19 cellular contexts compared by ENCODE assay signal in the genomic region with DNA sequence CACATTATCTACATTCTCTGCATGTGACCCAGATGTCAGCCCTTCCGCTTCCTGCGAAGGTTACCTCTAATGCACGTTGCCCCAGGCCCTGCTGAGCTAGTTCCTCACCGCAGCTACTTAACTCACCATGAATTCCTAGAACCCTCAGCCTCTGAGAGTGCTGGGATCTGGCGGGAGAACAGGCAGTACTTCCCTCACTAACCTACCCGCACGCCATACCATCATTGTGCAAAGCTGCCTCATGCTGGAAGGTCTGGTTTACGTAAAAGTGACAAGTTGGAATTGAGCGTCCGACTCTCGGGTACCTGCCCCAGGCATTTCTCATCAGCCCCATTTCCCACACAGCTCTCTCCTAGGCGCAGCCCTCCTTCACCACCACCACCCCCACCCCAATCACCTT. TPM values are rescaled to one million over a fixed set of nuclear protein-coding genes. Genes with fewer than 3 reads are reported as not detected.
DNase-seq lines count a peak whose midpoint lies in the region; ATAC-seq, FAIRE-seq and TF ChIP-seq lines count a peak whose summit lies in the region.
"Had no signal": no experiment of that assay in that cellular context is flagged by ENCODE, and none has a peak within 500 bp of the region (broad histone marks: within the 10 kb centered on the region; RNA-seq: fewer than 3 reads in every experiment).

No MANE protein-coding gene starts in this region.

- CTCF ChIA-PET in activated CD4-positive, alpha-beta memory T cell treated with anti-CD3 and anti-CD28 coated beads, Interleukin-2, amount 10 ng/mL, durations not matched to agents 7 days and 5 days (lab: Charles Lee) = interaction anchor here (0.5 kb wide), 1 partner anchor 151 kb away, joined by 4 read pairs; no protein-coding TSS in a partner anchor
- CTCF ChIA-PET in activated naive CD4-positive, alpha-beta T cell treated with anti-CD3 and anti-CD28 coated beads, Interleukin-2, amount 10 ng/mL, durations not matched to agents 7 days and 5 days (lab: Charles Lee) = no interaction called here

- no peak for DNase-seq in GM12891 (ENCODE audit: insufficient read length, low spot score)
- DNase-seq in amniotic epithelial cell (ENCODE audit: low read depth) = peak; percentile 40
- peak; percentile 31 for DNase-seq in left ventricle myocardium superior
- DNase-seq in sigmoid colon = peak; percentile 70
- no peak for DNase-seq in activated CD4-positive, alpha-beta memory T cell treated with anti-CD3 and anti-CD28 coated beads, Interleukin-2, amount 10 ng/mL, durations not matched to agents 7 days and 5 days
- no peak for DNase-seq in activated naive CD4-positive, alpha-beta T cell treated with anti-CD3 and anti-CD28 coated beads, Interleukin-2, amount 10 ng/mL, durations not matched to agents 7 days and 5 days
- no peak for DNase-seq in AG20443 (ENCODE audit: low spot score)
- DNase-seq: DMS79 treated with DMSO at 0.1 percent for 48 hours, GOT3, NCI-H1092 treated with DMSO at 0.1 percent for 48 hours, NCI-H146, NCI-H2029 treated with DMSO at 0.1 percent for 48 hours, NCI-H2171, NCI-H446, NCI-H69, Peyer's patch had no signal

- FAIRE-seq in GM12891 (lab: Jason Lieb, UNC) = peak; percentile 23

- TF ChIP-seq POLR2A in GM12891 (IDR thresholded peaks at IDR 0.05; ENCODE audit: low read depth, low read length) (no peak; the same call in 1 of the 2 replicates), sigmoid colon (IDR thresholded peaks at IDR 0.05) (no peak)

- no peaks in the 10 kb centered on the region for H3K9me3 ChIP-seq in sigmoid colon
- H3K9me3 ChIP-seq: Peyer's patch had no signal

- peaks cover 4% of the 10 kb centered on the region for H3K4me1 Mint-ChIP-seq in activated CD4-positive, alpha-beta memory T cell treated with anti-CD3 and anti-CD28 coated beads, Interleukin-2, amount 10 ng/mL, durations not matched to agents 7 days and 5 days
- no peaks in the 10 kb centered on the region for H3K4me1 Mint-ChIP-seq in activated naive CD4-positive, alpha-beta T cell treated with anti-CD3 and anti-CD28 coated beads, Interleukin-2, amount 10 ng/mL, durations not matched to agents 7 days and 5 days

- peaks cover 0 to 36% (median 31%) of the 10 kb centered on the region in 4 donors for H3K4me1 ChIP-seq in sigmoid colon

- H3K9me3 Mint-ChIP-seq in activated CD4-positive, alpha-beta memory T cell treated with anti-CD3 and anti-CD28 coated beads, Interleukin-2, amount 10 ng/mL, durations not matched to agents 7 days and 5 days = no peaks in the 10 kb centered on the region
- H3K9me3 Mint-ChIP-seq in activated naive CD4-positive, alpha-beta T cell treated with anti-CD3 and anti-CD28 coated beads, Interleukin-2, amount 10 ng/mL, durations not matched to agents 7 days and 5 days = no peaks in the 10 kb centered on the region

- H3K4me3 ChIP-seq in sigmoid colon = no peak overlapping the region
- H3K4me3 ChIP-seq: Peyer's patch, SK-N-MC had no signal

- peak overlapping the region in 3 of 4 donors; percentile 45 to 57 (median 56) for H3K27ac ChIP-seq in sigmoid colon
- H3K27ac ChIP-seq: C4-2B, Peyer's patch, SK-N-MC had no signal

- H3K27me3 ChIP-seq in sigmoid colon = no peaks in the 10 kb centered on the region
- H3K27me3 ChIP-seq: Peyer's patch had no signal

- 93 to 96% methylated on average over 12 of the region's 12 CpGs for WGBS in sigmoid colon, 2 donors

- ATAC-seq in left ventricle myocardium superior = no peak
- no peak for ATAC-seq in GM18520 (IDR thresholded peaks at IDR 0.05; ENCODE audit: unreplicated experiment)

- POLR2A ChIA-PET in activated CD4-positive, alpha-beta memory T cell treated with anti-CD3 and anti-CD28 coated beads, Interleukin-2, amount 10 ng/mL, durations not matched to agents 7 days and 5 days (lab: Charles Lee) = no interaction called here

- intact Hi-C loops in left ventricle myocardium superior (cut with micrococcal nuclease) (no loop called here), sigmoid colon (cut with DNase I) (loop anchor here (5.0 to 10.0 kb wide), 5 partner anchors 33 to 1645 kb away; partner anchors contain the start of genes ANKRD37, ING2 and LRP2BP)

- TF ChIP-seq CTCF in sigmoid colon (IDR thresholded peaks at IDR 0.05) = no peak

- peaks cover 0 to 32% (median 4%) of the 10 kb centered on the region in 4 donors for H3K36me3 ChIP-seq in sigmoid colon

- H3K27ac Mint-ChIP-seq in activated CD4-positive, alpha-beta memory T cell treated with anti-CD3 and anti-CD28 coated beads, Interleukin-2, amount 10 ng/mL, durations not matched to agents 7 days and 5 days = no peak overlapping the region
- H3K27ac Mint-ChIP-seq in activated naive CD4-positive, alpha-beta T cell treated with anti-CD3 and anti-CD28 coated beads, Interleukin-2, amount 10 ng/mL, durations not matched to agents 7 days and 5 days = no peak overlapping the region

- H3K4me3 Mint-ChIP-seq in activated CD4-positive, alpha-beta memory T cell treated with anti-CD3 and anti-CD28 coated beads, Interleukin-2, amount 10 ng/mL, durations not matched to agents 7 days and 5 days = no peak overlapping the region
- no peak overlapping the region for H3K4me3 Mint-ChIP-seq in activated naive CD4-positive, alpha-beta T cell treated with anti-CD3 and anti-CD28 coated beads, Interleukin-2, amount 10 ng/mL, durations not matched to agents 7 days and 5 days

- peaks cover 20% of the 10 kb centered on the region for H3K36me3 Mint-ChIP-seq in activated CD4-positive, alpha-beta memory T cell treated with anti-CD3 and anti-CD28 coated beads, Interleukin-2, amount 10 ng/mL, durations not matched to agents 7 days and 5 days (ENCODE audit: low read depth)
- H3K36me3 Mint-ChIP-seq in activated naive CD4-positive, alpha-beta T cell treated with anti-CD3 and anti-CD28 coated beads, Interleukin-2, amount 10 ng/mL, durations not matched to agents 7 days and 5 days = peaks cover 12% of the 10 kb centered on the region

- peaks cover 2% of the 10 kb centered on the region for H3K27me3 Mint-ChIP-seq in activated CD4-positive, alpha-beta memory T cell treated with anti-CD3 and anti-CD28 coated beads, Interleukin-2, amount 10 ng/mL, durations not matched to agents 7 days and 5 days
- H3K27me3 Mint-ChIP-seq in activated naive CD4-positive, alpha-beta T cell treated with anti-CD3 and anti-CD28 coated beads, Interleukin-2, amount 10 ng/mL, durations not matched to agents 7 days and 5 days = peaks cover 14% of the 10 kb centered on the region

- peak in 2 of 4 donors; percentile 8 to 24 for TF ChIP-seq EP300 in sigmoid colon (IDR thresholded peaks at IDR 0.05)

TF ChIP-seq in GM12891, 5 proteins besides CTCF, POLR2A, EP300 and RAD21:
- no peak for TF ChIP-seq POU2F2 (IDR thresholded peaks at IDR 0.05; ENCODE audit: low read depth, low read length)
- TF ChIP-seq SPI1 (IDR thresholded peaks at IDR 0.05; ENCODE audit: low read depth, low read length) = no peak
- no peak for TF ChIP-seq POLR2AphosphoS5 (IDR thresholded peaks at IDR 0.05; ENCODE audit: low read depth, low read length)
- TF ChIP-seq PAX5 (IDR thresholded peaks at IDR 0.05; ENCODE audit: insufficient read depth, low read length, severe bottlenecking) = no peak
- no peak for TF ChIP-seq TAF1 (IDR thresholded peaks at IDR 0.05; ENCODE audit: low read depth, low read length)

RNA-seq across cellular contexts. Expression of gene SLC25A4, which starts 6.3 kb away (rescaled TPM):
- polyA plus RNA-seq in GM12891 (2012; ENCODE audit: low read depth, missing spikeins) = 29.5 TPM
- total RNA-seq in left ventricle myocardium superior (2,343 TPM), sigmoid colon (100 to 1,000 TPM in 3 of 4 donors, 10 to 100 TPM in 1; 89.1 to 127 (median 112) TPM)
- polyA plus RNA-seq in sigmoid colon = 10 to 100 TPM; 22.9 to 36.0 (median 25.4) TPM
- 1 to 10 TPM; 3.8 to 5.2 TPM for total RNA-seq in activated CD4-positive, alpha-beta memory T cell treated with anti-CD3 and anti-CD28 coated beads, Interleukin-2, amount 10 ng/mL, durations not matched to agents 7 days and 5 days

RNA-seq across cellular contexts. Expression of gene CFAP97, which starts 54.4 kb away (rescaled TPM):
- polyA plus RNA-seq in GM12891 (2012; ENCODE audit: low read depth, missing spikeins) = 17.8 TPM
- 9.8 TPM for total RNA-seq in left ventricle myocardium superior
- 10 to 100 TPM; 33.8 to 46.4 (median 37.3) TPM for total RNA-seq in sigmoid colon
- 1 to 10 TPM; 4.4 to 8.3 (median 7.8) TPM for polyA plus RNA-seq in sigmoid colon
- total RNA-seq in activated CD4-positive, alpha-beta memory T cell treated with anti-CD3 and anti-CD28 coated beads, Interleukin-2, amount 10 ng/mL, durations not matched to agents 7 days and 5 days = 10 to 100 TPM; 31.9 to 32.1 TPM

Comparison
In these comparisons a context has a peak if more than half of its experiments do, and no peak if none do; other contexts are left out.
1. DNase-seq: peak in amniotic epithelial cell (single experiment), left ventricle myocardium superior (single experiment) and sigmoid colon (single experiment); none in GM12891 (single experiment), activated CD4-positive, alpha-beta memory T cell treated with anti-CD3 and anti-CD28 coated beads, Interleukin-2, amount 10 ng/mL, durations not matched to agents 7 days and 5 days (single experiment), activated naive CD4-positive, alpha-beta T cell treated with anti-CD3 and anti-CD28 coated beads, Interleukin-2, amount 10 ng/mL, durations not matched to agents 7 days and 5 days (single experiment) and AG20443 (single experiment).
2. RNA of gene SLC25A4, which starts 6.3 kb away (total RNA-seq): 2,343 TPM in left ventricle myocardium superior (single experiment); 89.1 to 127 TPM in sigmoid colon and 3.8 to 5.2 TPM in activated CD4-positive, alpha-beta memory T cell treated with anti-CD3 and anti-CD28 coated beads, Interleukin-2, amount 10 ng/mL, durations not matched to agents 7 days and 5 days; every median in the first group is over 10 times any median in the second.